Comparison of ENCODE assay signal across 1 cellular context in the genomic region with DNA sequence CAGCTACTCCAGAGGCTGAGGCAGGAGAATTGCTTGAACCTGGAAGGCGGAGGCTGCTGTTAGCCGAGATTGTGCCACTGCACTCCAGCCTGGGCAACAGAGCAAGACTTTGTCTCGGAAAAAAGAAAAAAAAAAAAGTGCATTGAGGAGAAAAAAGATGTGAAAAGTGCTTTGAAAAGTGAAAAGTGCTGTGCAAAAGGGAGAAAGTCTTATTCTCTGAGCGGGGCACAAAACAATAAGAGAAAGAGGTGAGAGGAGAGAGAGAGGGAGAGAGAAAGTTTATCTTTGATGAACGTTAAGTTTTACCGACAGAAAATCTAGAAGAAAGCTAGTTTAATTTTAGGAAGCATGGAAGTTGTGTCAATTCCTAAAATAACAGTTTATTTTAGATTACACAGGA.
TF ChIP-seq lines count a peak whose summit lies in the region.

No MANE protein-coding gene starts in this region.

TF ChIP-seq in HCT116, 20 proteins besides CTCF, POLR2A, EP300 and RAD21 (continued from another document):
- TF ChIP-seq TCF7L2 (IDR thresholded peaks at IDR 0.05; ENCODE audit: borderline replicate concordance, extremely low read depth, insufficient read depth, insufficient read length) (no peak), SRF (IDR thresholded peaks at IDR 0.05; ENCODE audit: low read depth) (no peak), EGR1 (IDR thresholded peaks at IDR 0.05; ENCODE audit: low read depth) (no peak), SP1 (IDR thresholded peaks at IDR 0.05; ENCODE audit: low read depth) (no peak), ZNF274 (IDR thresholded peaks at IDR 0.05; ENCODE audit: low read depth, low read length) (no peak), EZH2phosphoT487 (IDR thresholded peaks at IDR 0.05; ENCODE audit: borderline replicate concordance) (no peak), CBX3 (IDR thresholded peaks at IDR 0.05; ENCODE audit: low read depth) (no peak), SIN3A (IDR thresholded peaks at IDR 0.05; ENCODE audit: low read depth) (no peak), YY1 (IDR thresholded peaks at IDR 0.05; ENCODE audit: extremely low read depth, insufficient replicate concordance, low read depth, low read length) (no peak), ZFX (IDR thresholded peaks at IDR 0.05) (no peak), CEBPB (IDR thresholded peaks at IDR 0.05; ENCODE audit: low read depth) (no peak)
- TF ChIP-seq, protein P1, sequence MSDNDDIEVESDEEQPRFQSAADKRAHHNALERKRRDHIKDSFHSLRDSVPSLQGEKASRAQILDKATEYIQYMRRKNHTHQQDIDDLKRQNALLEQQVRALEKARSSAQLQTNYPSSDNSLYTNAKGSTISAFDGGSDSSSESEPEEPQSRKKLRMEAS (IDR thresholded peaks at IDR 0.05), result no peak
- TF ChIP-seq, protein P2, sequence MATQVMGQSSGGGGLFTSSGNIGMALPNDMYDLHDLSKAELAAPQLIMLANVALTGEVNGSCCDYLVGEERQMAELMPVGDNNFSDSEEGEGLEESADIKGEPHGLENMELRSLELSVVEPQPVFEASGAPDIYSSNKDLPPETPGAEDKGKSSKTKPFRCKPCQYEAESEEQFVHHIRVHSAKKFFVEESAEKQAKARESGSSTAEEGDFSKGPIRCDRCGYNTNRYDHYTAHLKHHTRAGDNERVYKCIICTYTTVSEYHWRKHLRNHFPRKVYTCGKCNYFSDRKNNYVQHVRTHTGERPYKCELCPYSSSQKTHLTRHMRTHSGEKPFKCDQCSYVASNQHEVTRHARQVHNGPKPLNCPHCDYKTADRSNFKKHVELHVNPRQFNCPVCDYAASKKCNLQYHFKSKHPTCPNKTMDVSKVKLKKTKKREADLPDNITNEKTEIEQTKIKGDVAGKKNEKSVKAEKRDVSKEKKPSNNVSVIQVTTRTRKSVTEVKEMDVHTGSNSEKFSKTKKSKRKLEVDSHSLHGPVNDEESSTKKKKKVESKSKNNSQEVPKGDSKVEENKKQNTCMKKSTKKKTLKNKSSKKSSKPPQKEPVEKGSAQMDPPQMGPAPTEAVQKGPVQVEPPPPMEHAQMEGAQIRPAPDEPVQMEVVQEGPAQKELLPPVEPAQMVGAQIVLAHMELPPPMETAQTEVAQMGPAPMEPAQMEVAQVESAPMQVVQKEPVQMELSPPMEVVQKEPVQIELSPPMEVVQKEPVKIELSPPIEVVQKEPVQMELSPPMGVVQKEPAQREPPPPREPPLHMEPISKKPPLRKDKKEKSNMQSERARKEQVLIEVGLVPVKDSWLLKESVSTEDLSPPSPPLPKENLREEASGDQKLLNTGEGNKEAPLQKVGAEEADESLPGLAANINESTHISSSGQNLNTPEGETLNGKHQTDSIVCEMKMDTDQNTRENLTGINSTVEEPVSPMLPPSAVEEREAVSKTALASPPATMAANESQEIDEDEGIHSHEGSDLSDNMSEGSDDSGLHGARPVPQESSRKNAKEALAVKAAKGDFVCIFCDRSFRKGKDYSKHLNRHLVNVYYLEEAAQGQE (IDR thresholded peaks at IDR 0.05; ENCODE audit: low read depth), result no peak
